Comparison of ENCODE assay signal across 1 cellular context in the genomic region with DNA sequence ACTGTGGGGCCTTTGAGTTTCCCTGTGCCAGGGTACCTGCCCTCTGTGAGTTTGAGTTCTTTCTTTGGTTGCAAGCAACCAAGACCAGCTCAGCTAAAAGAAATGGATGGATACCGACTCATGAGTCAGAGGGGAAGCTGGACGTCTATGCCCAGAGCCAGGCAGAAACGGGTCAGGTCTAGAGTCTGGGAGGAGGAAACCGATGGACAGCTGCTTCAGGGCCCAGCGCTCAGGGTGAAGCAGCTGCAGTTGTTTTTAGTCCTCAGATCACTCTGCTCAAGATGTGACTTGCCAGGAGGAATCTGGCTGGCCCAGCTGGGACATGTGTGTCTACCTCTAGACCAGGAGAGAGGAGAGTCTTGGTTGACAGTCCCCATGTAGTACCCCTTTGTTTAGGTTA.
TF ChIP-seq lines count a peak whose summit lies in the region.

No MANE protein-coding gene starts in this region.

TF ChIP-seq in HepG2, 621 proteins besides CTCF, POLR2A, EP300 and RAD21:
- TF ChIP-seq ZNF552 (CRISPR knock-in tag; IDR thresholded peaks at IDR 0.05; ENCODE audit: borderline replicate concordance) = no peak
- TF ChIP-seq, protein P1, sequence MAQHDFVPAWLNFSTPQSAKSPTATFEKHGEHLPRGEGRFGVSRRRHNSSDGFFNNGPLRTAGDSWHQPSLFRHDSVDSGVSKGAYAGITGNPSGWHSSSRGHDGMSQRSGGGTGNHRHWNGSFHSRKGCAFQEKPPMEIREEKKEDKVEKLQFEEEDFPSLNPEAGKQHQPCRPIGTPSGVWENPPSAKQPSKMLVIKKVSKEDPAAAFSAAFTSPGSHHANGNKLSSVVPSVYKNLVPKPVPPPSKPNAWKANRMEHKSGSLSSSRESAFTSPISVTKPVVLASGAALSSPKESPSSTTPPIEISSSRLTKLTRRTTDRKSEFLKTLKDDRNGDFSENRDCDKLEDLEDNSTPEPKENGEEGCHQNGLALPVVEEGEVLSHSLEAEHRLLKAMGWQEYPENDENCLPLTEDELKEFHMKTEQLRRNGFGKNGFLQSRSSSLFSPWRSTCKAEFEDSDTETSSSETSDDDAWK (CRISPR knock-in tag; IDR thresholded peaks at IDR 0.05) = no peak
- no peak for TF ChIP-seq JUND (CRISPR knock-in tag; IDR thresholded peaks at IDR 0.05)
- no peak for TF ChIP-seq ZNF343 (CRISPR knock-in tag; IDR thresholded peaks at IDR 0.05)
- no peak for TF ChIP-seq FOXA1 (IDR thresholded peaks at IDR 0.05)
- TF ChIP-seq FOXA1 (CRISPR knock-in tag; IDR thresholded peaks at IDR 0.05) = no peak
